ENCODE assay signal across 26 cellular contexts in the genomic region with DNA sequence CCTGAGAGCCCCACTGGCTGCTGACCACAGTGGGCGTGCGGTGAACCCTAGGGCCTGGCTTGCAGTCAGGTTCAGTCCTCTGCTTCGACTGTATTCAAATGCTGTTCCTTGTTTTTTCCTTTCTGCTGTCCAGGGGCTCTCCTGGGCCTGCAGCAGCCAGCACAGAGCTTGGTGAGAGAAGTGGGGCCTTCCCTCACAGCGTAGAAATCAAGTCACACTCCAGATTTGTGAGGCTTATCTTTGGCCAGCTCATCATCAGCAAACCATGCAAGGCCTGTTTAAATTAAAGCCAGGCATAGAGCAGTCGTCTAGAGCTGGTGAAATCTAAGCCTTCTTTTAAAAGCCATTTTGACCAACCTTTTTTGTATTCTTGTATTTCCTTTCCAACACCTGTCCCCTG. TPM values are rescaled to one million over a fixed set of nuclear protein-coding genes. Genes with fewer than 3 reads are reported as not detected.
DNase-seq lines count a peak whose midpoint lies in the region; ATAC-seq and TF ChIP-seq lines count a peak whose summit lies in the region.
"Had no signal": no experiment of that assay in that cellular context is flagged by ENCODE, and none has a peak within 500 bp of the region (broad histone marks: within the 10 kb centered on the region; RNA-seq: fewer than 3 reads in every experiment).

No MANE protein-coding gene starts in this region.

- no peak for DNase-seq in activated naive CD8-positive, alpha-beta T cell treated with anti-CD3 and anti-CD28 coated beads, Interleukin-2, amount 50 U/mL, for 24 hours
- DNase-seq in Right ventricle myocardium superior: no peak
- DNase-seq in right atrium auricular region (ENCODE audit: low spot score): no peak
- no peak for DNase-seq in smooth muscle cell (lab: John Stamatoyannopoulos, UW; ENCODE audit: unreplicated experiment)
- no peak for DNase-seq in activated CD4-positive, alpha-beta T cell treated with anti-CD3 and anti-CD28 coated beads, Interleukin-2, amount 50 U/mL, for 1 hour
- DNase-seq in RPMI8226: no peak
- DNase-seq: ACHN; CD4-positive, alpha-beta T cell; COR-L47; DMS79; NCI-H1092 treated with DMSO at 0.1 percent for 48 hours; NCI-H1436 treated with DMSO at 0.1 percent for 48 hours; NCI-H2029; NCI-H2171; NCI-H345; NCI-H524; NCI-H774; NK-92 treated with Interleukin-12 subunit alpha and Interleukin-12 subunit beta, amount 100 ng/mL, for 24 hours; Peyer's patch had no signal

- no peak overlapping the region for H3K4me3 Mint-ChIP-seq in activated naive CD8-positive, alpha-beta T cell
- H3K4me3 Mint-ChIP-seq in activated naive CD8-positive, alpha-beta T cell treated with anti-CD3 and anti-CD28 coated beads, Interleukin-2, amount 50 U/mL, for 24 hours: no peak overlapping the region
- H3K4me3 Mint-ChIP-seq: CD4-positive, alpha-beta T cell had no signal

- H3K36me3 Mint-ChIP-seq in activated naive CD8-positive, alpha-beta T cell: peaks cover 5% of the 10 kb centered on the region
- H3K36me3 Mint-ChIP-seq in activated naive CD8-positive, alpha-beta T cell treated with anti-CD3 and anti-CD28 coated beads, Interleukin-2, amount 50 U/mL, for 24 hours (ENCODE audit: low read depth): peaks cover 28% of the 10 kb centered on the region

- 40% methylated on average over 5 of the region's 5 CpGs for WGBS in smooth muscle cell (ENCODE audit: low lambda C conversion rate)

- intact Hi-C loops in Right ventricle myocardium superior (cut with DNase I): no loop called here

- peaks cover 35% of the 10 kb centered on the region for H3F3A ChIP-seq in smooth muscle cell (ENCODE audit: low read depth)

- H3K4me1 ChIP-seq in right atrium auricular region (peaks cover 0 to 50% of the 10 kb centered on the region in 2 donors), smooth muscle cell (ENCODE audit: low read depth) (peaks cover 22% of the 10 kb centered on the region)

- H3K27me3 ChIP-seq in right atrium auricular region (no peaks in the 10 kb centered on the region), smooth muscle cell (ENCODE audit: low read depth) (no peaks in the 10 kb centered on the region)
- H3K27me3 ChIP-seq: BLaER1, Peyer's patch had no signal

- peak overlapping the region; percentile 40 for H3K4me2 ChIP-seq in smooth muscle cell
- H3K4me2 ChIP-seq: BLaER1, KMS-11 had no signal

- no peaks in the 10 kb centered on the region for H3K9me3 Mint-ChIP-seq in activated naive CD8-positive, alpha-beta T cell (ENCODE audit: low read depth)
- no peaks in the 10 kb centered on the region for H3K9me3 Mint-ChIP-seq in activated naive CD8-positive, alpha-beta T cell treated with anti-CD3 and anti-CD28 coated beads, Interleukin-2, amount 50 U/mL, for 24 hours
- H3K9me3 Mint-ChIP-seq: CD4-positive, alpha-beta T cell had no signal

- H3K79me2 ChIP-seq in smooth muscle cell (ENCODE audit: low read depth): peaks cover 44% of the 10 kb centered on the region

- H3K27me3 Mint-ChIP-seq in activated naive CD8-positive, alpha-beta T cell: no peaks in the 10 kb centered on the region
- no peaks in the 10 kb centered on the region for H3K27me3 Mint-ChIP-seq in activated naive CD8-positive, alpha-beta T cell treated with anti-CD3 and anti-CD28 coated beads, Interleukin-2, amount 50 U/mL, for 24 hours
- H3K27me3 Mint-ChIP-seq: CD4-positive, alpha-beta T cell had no signal

- H3K27ac ChIP-seq in right atrium auricular region: peak overlapping the region; percentile 32 to 71
- peak overlapping the region; percentile 90 for H3K27ac ChIP-seq in smooth muscle cell (ENCODE audit: low read depth)
- H3K27ac ChIP-seq: 22Rv1, BLaER1, KMS-11, Peyer's patch had no signal

- no peak overlapping the region for H2AFZ ChIP-seq in smooth muscle cell (ENCODE audit: low read depth)

- peaks cover 61% of the 10 kb centered on the region for H3K4me1 Mint-ChIP-seq in activated naive CD8-positive, alpha-beta T cell (ENCODE audit: low read depth)
- H3K4me1 Mint-ChIP-seq in activated naive CD8-positive, alpha-beta T cell treated with anti-CD3 and anti-CD28 coated beads, Interleukin-2, amount 50 U/mL, for 24 hours: peaks cover 46% of the 10 kb centered on the region

- H3K9me3 ChIP-seq in right atrium auricular region (no peaks in the 10 kb centered on the region), smooth muscle cell (replicated peaks; ENCODE audit: low read depth) (no peaks in the 10 kb centered on the region)
- H3K9me3 ChIP-seq: BLaER1, Peyer's patch had no signal

- H3K36me3 ChIP-seq in right atrium auricular region (peaks cover 20% of the 10 kb centered on the region), smooth muscle cell (ENCODE audit: low read depth) (no peaks in the 10 kb centered on the region)

- H3K4me3 ChIP-seq in right atrium auricular region (no peak overlapping the region), smooth muscle cell (no peak overlapping the region)
- H3K4me3 ChIP-seq: BLaER1, GM12878, Peyer's patch had no signal

- H4K20me1 ChIP-seq in smooth muscle cell (ENCODE audit: low read depth): peaks cover 99% of the 10 kb centered on the region

- H3K9ac ChIP-seq in smooth muscle cell (ENCODE audit: low read depth): peak overlapping the region; percentile 33
- H3K9ac ChIP-seq: BLaER1, KMS-11 had no signal

- no peak for TF ChIP-seq CTCF in right atrium auricular region (IDR thresholded peaks at IDR 0.05)
- TF ChIP-seq CTCF in smooth muscle cell (IDR thresholded peaks at IDR 0.05; ENCODE audit: borderline replicate concordance, insufficient read depth, poor library complexity, severe bottlenecking): no peak

- no peak for ATAC-seq in activated naive CD8-positive, alpha-beta T cell treated with anti-CD3 and anti-CD28 coated beads, Interleukin-2, amount 50 U/mL, for 24 hours
- peak; percentile 65 for ATAC-seq in Right ventricle myocardium superior (ENCODE audit: poor library complexity)
- ATAC-seq in GM21447 (IDR thresholded peaks at IDR 0.05; ENCODE audit: unreplicated experiment): no peak
- ATAC-seq: GM12878, HCT116 had no signal

- H3K27ac Mint-ChIP-seq in activated naive CD8-positive, alpha-beta T cell: peak overlapping the region; percentile 66
- H3K27ac Mint-ChIP-seq in activated naive CD8-positive, alpha-beta T cell treated with anti-CD3 and anti-CD28 coated beads, Interleukin-2, amount 50 U/mL, for 24 hours: no peak overlapping the region
- H3K27ac Mint-ChIP-seq: CD4-positive, alpha-beta T cell had no signal

RNA-seq across cellular contexts. Expression of gene FAM120B, which starts 8.4 kb away (rescaled TPM):
- total RNA-seq in Right ventricle myocardium superior (16.5 TPM), right atrium auricular region (10 to 100 TPM; 14.7 to 18.6 TPM), smooth muscle cell (17.8 and 22.8 TPM in 2 replicates)
- 22.2 and 26.3 TPM in 2 replicates for polyA plus RNA-seq in smooth muscle cell

RNA-seq across cellular contexts. Expression of gene DLL1, which starts 24.1 kb away (rescaled TPM):
- 18.6 TPM for total RNA-seq in Right ventricle myocardium superior
- total RNA-seq in right atrium auricular region: 10 to 100 TPM; 11.2 to 22.0 TPM
- 0.27 and 0.36 TPM in 2 replicates for total RNA-seq in smooth muscle cell
- 0.70 and 0.99 TPM in 2 replicates for polyA plus RNA-seq in smooth muscle cell
